In genomic region chr3:138188013-138188352, GRCh38 we compare ENCODE assay signal across 8 cellular contexts. TPM values are rescaled to one million over a fixed set of nuclear protein-coding genes. Genes with fewer than 3 reads are reported as not detected.
DNase-seq lines count a peak whose midpoint lies in the region; ATAC-seq, FAIRE-seq and TF ChIP-seq lines count a peak whose summit lies in the region.

No MANE protein-coding gene starts in this region.

- H3K36me3 ChIP-seq in Karpas-422 (ENCODE audit: insufficient read depth, low read length) (peaks cover 14% of the 10 kb centered on the region), astrocyte (ENCODE audit: insufficient read depth, low read length) (peaks cover 2% of the 10 kb centered on the region), iPS-20b (ENCODE audit: insufficient read depth, low read depth, low read length) (peaks cover 28% of the 10 kb centered on the region), stomach (peaks cover 0 to 9% (median 4%) of the 10 kb centered on the region in 4 donors)

- no peaks in the 10 kb centered on the region for H3K9me3 ChIP-seq in Karpas-422 (ENCODE audit: low read length)
- H3K9me3 ChIP-seq in astrocyte (ENCODE audit: insufficient read depth, low read depth, low read length), result no peaks in the 10 kb centered on the region
- no peaks in the 10 kb centered on the region for H3K9me3 ChIP-seq in iPS-20b (ENCODE audit: insufficient read depth, low read depth, low read length)
- H3K9me3 ChIP-seq in stomach, result no peaks in the 10 kb centered on the region

- peaks cover 10% of the 10 kb centered on the region for H3K4me1 Mint-ChIP-seq in astrocyte (ENCODE audit: low read depth, unreplicated experiment)

- TF ChIP-seq CTCF in astrocyte (IDR thresholded peaks at IDR 0.05; ENCODE audit: insufficient read depth, low read depth, low read length), result no peak
- TF ChIP-seq CTCF in stomach (IDR thresholded peaks at IDR 0.05), result no peak

- WGBS in stomach, 5 donors, result 0 to 1% (median 0%) methylated on average over 9 to 11 of the region's 11 CpGs

- peaks cover 7% of the 10 kb centered on the region; the same call in 1 of the 2 replicates for H4K20me1 ChIP-seq in Karpas-422 (ENCODE audit: insufficient read depth, low read depth, low read length)
- H4K20me1 ChIP-seq in astrocyte (ENCODE audit: insufficient read depth, low read length), result peaks cover 36% of the 10 kb centered on the region

- H3K4me1 ChIP-seq in Karpas-422 (ENCODE audit: low read length) (peaks cover 35% of the 10 kb centered on the region), astrocyte (ENCODE audit: insufficient read depth, low read length) (peaks cover 6% of the 10 kb centered on the region), iPS-20b (ENCODE audit: insufficient read depth, low read length) (peaks cover 11% of the 10 kb centered on the region), stomach (peaks cover 14 to 46% (median 37%) of the 10 kb centered on the region in 4 donors)

- peak overlapping the region; percentile 93 for H3K4me3 Mint-ChIP-seq in astrocyte (ENCODE audit: unreplicated experiment)

- H3K9ac ChIP-seq in Karpas-422 (ENCODE audit: low read length), result peak overlapping the region; percentile 87
- H3K9ac ChIP-seq in astrocyte (ENCODE audit: low read length), result peak overlapping the region; percentile 93
- peak overlapping the region; percentile 99 for H3K9ac ChIP-seq in iPS-20b (ENCODE audit: low read depth, low read length)

- H3K4me3 ChIP-seq in Karpas-422 (ENCODE audit: low read length) (peak overlapping the region; percentile 80), astrocyte (ENCODE audit: insufficient read depth, low read depth, low read length) (peak overlapping the region; percentile 96), iPS-20b (ENCODE audit: low read length) (peak overlapping the region; percentile 86), stomach (peak overlapping the region; percentile 59 to 98 (median 80))

- peak overlapping the region; percentile 97; the same call in 1 of the 2 replicates for H2AFZ ChIP-seq in Karpas-422 (ENCODE audit: low read length)
- H2AFZ ChIP-seq in astrocyte (ENCODE audit: low read depth, low read length), result peak overlapping the region; percentile 100

- peak; percentile 78 for DNase-seq in Karpas-422
- peak; percentile 48 for DNase-seq in astrocyte (ENCODE audit: low read depth)
- no peak for DNase-seq in stomach
- DNase-seq in NCI-H2081 (lab: John Stamatoyannopoulos, UW), result no peak

- ATAC-seq in GM18517 (IDR thresholded peaks at IDR 0.05; ENCODE audit: unreplicated experiment) (no peak), HG03442 (IDR thresholded peaks at IDR 0.05; ENCODE audit: unreplicated experiment) (no peak)

- H3K27me3 ChIP-seq in Karpas-422 (ENCODE audit: low read length), result no peaks in the 10 kb centered on the region
- H3K27me3 ChIP-seq in astrocyte (ENCODE audit: insufficient read depth, low read length), result peaks cover 2% of the 10 kb centered on the region
- peaks cover 23% of the 10 kb centered on the region for H3K27me3 ChIP-seq in iPS-20b (ENCODE audit: insufficient read depth, low read length)
- H3K27me3 ChIP-seq in stomach, result peaks cover 0 to 7% (median 0%) of the 10 kb centered on the region in 3 donors

- H3K27ac Mint-ChIP-seq in astrocyte (ENCODE audit: unreplicated experiment), result peak overlapping the region; percentile 84

- no peak for FAIRE-seq in astrocyte (lab: Jason Lieb, UNC)

- peaks cover 2% of the 10 kb centered on the region for H3K36me3 Mint-ChIP-seq in astrocyte (ENCODE audit: low read depth, unreplicated experiment)

- H3K27me3 Mint-ChIP-seq in astrocyte (ENCODE audit: low read depth, unreplicated experiment), result no peaks in the 10 kb centered on the region

- no peaks in the 10 kb centered on the region for H3K9me2 ChIP-seq in Karpas-422 (replicated peaks; ENCODE audit: insufficient read depth, low read length)

- H3K79me2 ChIP-seq in Karpas-422 (ENCODE audit: low read length) (peaks cover 57% of the 10 kb centered on the region), astrocyte (ENCODE audit: insufficient read depth, low read length) (peaks cover 54% of the 10 kb centered on the region)

- peak overlapping the region; percentile 1; the same call in 1 of the 2 replicates for H3K27ac ChIP-seq in Karpas-422 (ENCODE audit: low read length)
- peak overlapping the region; percentile 99 for H3K27ac ChIP-seq in astrocyte (ENCODE audit: low read depth, low read length)
- H3K27ac ChIP-seq in iPS-20b (ENCODE audit: low read length), result peak overlapping the region; percentile 96
- H3K27ac ChIP-seq in stomach, result peak overlapping the region; percentile 96 to 100 (median 97)

- H3K4me2 ChIP-seq in Karpas-422 (ENCODE audit: low read depth, low read length, poor library complexity, severe bottlenecking), result peak overlapping the region; percentile 98
- H3K4me2 ChIP-seq in astrocyte (ENCODE audit: low read length), result peak overlapping the region; percentile 92

- no peaks in the 10 kb centered on the region for H3K9me3 Mint-ChIP-seq in astrocyte (ENCODE audit: unreplicated experiment)

- TF ChIP-seq POLR2A in GM15510 (IDR thresholded peaks at IDR 0.05; ENCODE audit: borderline replicate concordance, extremely low read depth, insufficient read length), result peak; percentile 1
- no peak for TF ChIP-seq POLR2A in stomach (IDR thresholded peaks at IDR 0.05)

- peak; percentile 61 for TF ChIP-seq EP300 in stomach (IDR thresholded peaks at IDR 0.05)

- intact Hi-C loops in stomach (cut with DNase I; ENCODE audit: low total_unique reads), result no loop called here

RNA-seq across cellular contexts. Expression of gene ARMC8, which starts 0.9 kb away (rescaled TPM):
- 22.0 and 64.0 TPM in 2 replicates for total RNA-seq in Karpas-422 (2014; rRNA removed; shearing (Covaris generic); ENCODE audit: low replicate concordance)
- 33.2 and 36.5 TPM in 2 replicates for total RNA-seq in astrocyte
- total RNA-seq in stomach, result 100 to 1,000 TPM in 1 of 5 donors, 10 to 100 TPM in 4; 24.3 to 125 (median 57.2) TPM
- 10 to 100 TPM; 11.7 to 16.6 (median 15.9) TPM for polyA plus RNA-seq in stomach

RNA-seq across cellular contexts. Expression of gene DBR1, which starts 13.3 kb away (rescaled TPM):
- 9.7 and 12.3 TPM in 2 replicates for total RNA-seq in Karpas-422 (2014; rRNA removed; shearing (Covaris generic); ENCODE audit: low replicate concordance)
- 14.8 and 14.9 TPM in 2 replicates for total RNA-seq in astrocyte
- total RNA-seq in stomach, result 10 to 100 TPM in 4 of 5 donors, 1 to 10 TPM in 1; 4.7 to 50.9 (median 14.8) TPM
- 1 to 10 TPM; 7.7 to 8.1 (median 7.8) TPM for polyA plus RNA-seq in stomach

RNA-seq across cellular contexts. Expression of gene A4GNT, which starts 55.8 kb away (rescaled TPM):
- not detected in 2 replicates for total RNA-seq in Karpas-422 (2014; rRNA removed; shearing (Covaris generic); ENCODE audit: low replicate concordance)
- total RNA-seq in astrocyte (not detected in 2 replicates), stomach (10 to 100 TPM in 3 of 5 donors, 1 to 10 TPM in 1, not detected in 1; 5.4 to 19.8 (median 15.7) TPM)
- polyA plus RNA-seq in stomach, result 1 to 10 TPM in 1 of 3 donors, under 1 TPM in 2; 0.62 to 7.2 (median 0.76) TPM

Comparison
In these comparisons a context has a peak if more than half of its experiments do, and no peak if none do; other contexts are left out.
1. DNase-seq: peak in Karpas-422 (single experiment) and astrocyte (single experiment); none in stomach (single experiment) and NCI-H2081 (0 of 2).
2. H3K27ac ChIP-seq: peak in every context shown above with its lines; median percentile 99 in astrocyte; 97 in stomach; 96 in iPS-20b; 1 in Karpas-422.
3. Peak in every context shown above with its lines, with median percentiles within 50 percentile points of each other: H3K4me3 ChIP-seq and H3K9ac ChIP-seq.